ENCODE assay signal across 7 cellular contexts in the genomic region with DNA sequence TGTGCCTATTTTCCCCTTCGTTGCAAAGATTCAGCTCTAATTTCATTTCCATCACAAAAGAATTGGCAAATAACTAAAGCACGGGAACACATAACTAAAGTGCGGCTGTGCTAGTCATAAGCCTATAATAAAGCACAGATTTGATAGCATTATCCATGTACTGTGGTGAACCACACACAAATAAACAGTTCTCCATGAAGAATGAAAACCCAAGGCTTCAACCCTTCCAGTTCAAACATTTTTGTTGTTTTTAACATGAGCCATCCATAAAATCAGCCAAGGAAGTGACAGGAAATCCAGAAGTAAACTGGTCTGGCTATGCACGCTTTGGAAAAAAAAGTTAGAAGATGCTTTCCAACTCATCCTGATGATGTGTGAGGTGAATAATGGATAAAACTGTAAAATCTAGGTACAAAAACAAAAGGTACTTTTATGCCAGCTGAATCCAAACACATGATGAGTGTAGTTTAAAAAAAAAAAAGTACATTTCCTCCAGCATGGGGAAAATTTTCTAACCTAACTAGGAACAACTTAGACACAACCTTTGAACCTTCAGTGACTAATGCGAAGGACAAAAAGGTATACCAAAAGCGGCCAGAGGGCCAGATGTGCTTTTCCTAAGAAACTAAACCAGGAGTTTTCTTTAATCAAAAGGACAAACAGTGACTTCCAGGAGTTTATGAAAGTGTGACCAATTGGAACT. TPM values are rescaled to one million over a fixed set of nuclear protein-coding genes. Genes with fewer than 3 reads are reported as not detected.
DNase-seq lines count a peak whose midpoint lies in the region; ATAC-seq, FAIRE-seq and TF ChIP-seq lines count a peak whose summit lies in the region.

No MANE protein-coding gene starts in this region.

- H3K27me3 ChIP-seq in body of pancreas (no peaks in the 10 kb centered on the region), transverse colon (no peaks in the 10 kb centered on the region)

- peaks cover 33% of the 10 kb centered on the region for H3K27me3 Mint-ChIP-seq in HFFc6 (ENCODE audit: insufficient read depth)

- TF ChIP-seq CTCF in HFFc6 (IDR thresholded peaks at IDR 0.05) = no peak
- TF ChIP-seq CTCF in body of pancreas (IDR thresholded peaks at IDR 0.05) = peak in 1 of 7 experiments; percentile 20
- peak in 2 of 5 experiments; percentile 21 to 28 for TF ChIP-seq CTCF in transverse colon (IDR thresholded peaks at IDR 0.05)

- no peak for FAIRE-seq in urothelium cell line (lab: Jason Lieb, UNC)

- peaks cover 2% of the 10 kb centered on the region; the same call in 1 of the 2 replicates for H3K9me3 Mint-ChIP-seq in HFFc6

- ATAC-seq in body of pancreas (peak; percentile 53), left colon (peak; percentile 45)

- H3K4me1 Mint-ChIP-seq in HFFc6 (ENCODE audit: low read depth) = peaks cover 26% of the 10 kb centered on the region

- peak overlapping the region in 3 of 4 donors; percentile 32 to 51 (median 50) for H3K27ac ChIP-seq in body of pancreas
- H3K27ac ChIP-seq in transverse colon = peak overlapping the region; percentile 63 to 73 (median 66)

- H3K4me1 ChIP-seq in body of pancreas (peaks cover 96% of the 10 kb centered on the region), transverse colon (peaks cover 7 to 81% (median 56%) of the 10 kb centered on the region in 4 donors)

- peak overlapping the region; percentile 80 for H3K4me3 Mint-ChIP-seq in HFFc6

- H3K36me3 ChIP-seq in body of pancreas (replicated peaks in 1 of 2; ENCODE audit: insufficient read depth in 1 of 2, low read depth in 2 of 2) (no peaks in the 10 kb centered on the region), transverse colon (no peaks in the 10 kb centered on the region)

- 49 to 51% methylated on average over 6 of the region's 6 CpGs for WGBS in body of pancreas, 2 donors
- 53 to 60% methylated on average over 6 of the region's 6 CpGs for WGBS in transverse colon (ENCODE audit: low coverage in 1 of 2), 2 donors

- TF ChIP-seq POLR2A in body of pancreas (IDR thresholded peaks at IDR 0.05) = no peak
- TF ChIP-seq POLR2A in transverse colon (IDR thresholded peaks at IDR 0.05) = no peak

- peak overlapping the region; percentile 27 for H3K27ac Mint-ChIP-seq in HFFc6

- intact Hi-C loops in body of pancreas (cut with DNase I) = no loop called here
- intact Hi-C loops in left colon (cut with DNase I, micrococcal nuclease) = no loop called here
- intact Hi-C loops in transverse colon (cut with DNase I; ENCODE audit: low total_unique reads) = no loop called here
- intact Hi-C loops in posterior cingulate gyrus (cut with DNase I) = no loop called here

- in situ Hi-C loops in transverse colon (cut with MboI; ENCODE audit: low pct_ligation_motif_present in 1 of 4, low pct_unique_long_range_greater_than_20kb in 1 of 4, low sequenced_read_pairs in 3 of 4) = no loop called here

- no peaks in the 10 kb centered on the region for H3K9me3 ChIP-seq in body of pancreas
- no peaks in the 10 kb centered on the region for H3K9me3 ChIP-seq in transverse colon

- DNase-seq in HFFc6 (peak; percentile 74), body of pancreas (peak in 3 of 4 donors; percentile 23 to 53 (median 30)), left colon (no peak), transverse colon (no peak), NCI-H226 (no peak), posterior cingulate gyrus (no peak), urothelium cell line (ENCODE audit: low spot score) (no peak)

- H3K36me3 Mint-ChIP-seq in HFFc6 (ENCODE audit: low read depth) = 0 out of 2 replicates have a peak, but pooled peaks cover 2% of the 10 kb centered on the region

- H3K4me3 ChIP-seq in body of pancreas (no peak overlapping the region), transverse colon (no peak overlapping the region)

- TF ChIP-seq EP300 in transverse colon (IDR thresholded peaks at IDR 0.05; ENCODE audit: low read depth) = no peak

RNA-seq across cellular contexts. Expression of gene ZNF608, which starts 10.2 kb away (rescaled TPM):
- under 1 TPM; 0.28 to 0.85 (median 0.33) TPM for total RNA-seq in HFFc6 (2021; fragmentation: NEBNext Ultra II Directional; extraction: Animal tissue kit (Norgen Biotek cat#: 25700))
- 10 to 100 TPM; 30.1 to 33.6 TPM for total RNA-seq in body of pancreas
- total RNA-seq in left colon = 10 to 100 TPM; 16.2 to 23.1 TPM
- 10 to 100 TPM; 30.6 to 83.2 (median 41.2) TPM for total RNA-seq in transverse colon

Comparison
In these comparisons a context has a peak if more than half of its experiments do, and no peak if none do; other contexts are left out.
1. DNase-seq: peak in HFFc6 (single experiment) and body of pancreas (3 of 4); none in left colon (0 of 2), transverse colon (single experiment), NCI-H226 (single experiment), posterior cingulate gyrus (0 of 10) and urothelium cell line (single experiment).
2. RNA of gene ZNF608, which starts 10.2 kb away (total RNA-seq): 30.6 to 83.2 TPM in transverse colon, 30.1 to 33.6 TPM in body of pancreas and 16.2 to 23.1 TPM in left colon; 0.28 to 0.85 TPM in HFFc6; every median in the first group is over 4 times any median in the second.